8 cellular contexts compared by ENCODE assay signal in genomic region chr10:3467052-3467906, GRCh38.
A peak's percentile ranks its signal among the peaks of the same experiment; 100 is the strongest.
DNase-seq lines count a peak whose midpoint lies in the region; ATAC-seq and TF ChIP-seq lines count a peak whose summit lies in the region.

No MANE protein-coding gene starts in this region.

- peak overlapping the region; percentile 69 for H3K9ac ChIP-seq in Loucy (ENCODE audit: low read depth, low read length, poor library complexity, severe bottlenecking)

- H3K4me3 ChIP-seq in Loucy (ENCODE audit: low read length, poor library complexity, severe bottlenecking) = peak overlapping the region; percentile 31
- H3K4me3 ChIP-seq in thoracic aorta = peak overlapping the region; percentile 61

- POLR2A ChIA-PET in MCF 10A (lab: Yijun Ruan, JAX) = interaction anchor here (0.6 to 6.2 kb wide), 34 partner anchors 10 to 1233 kb away, joined by 3 to 94 read pairs (median 6); partner anchors contain the start of gene KLF6

- H3K9me3 Mint-ChIP-seq in MCF 10A (ENCODE audit: unreplicated experiment) (no peaks in the 10 kb centered on the region), progenitor cell of endocrine pancreas (ENCODE audit: low read depth) (no peaks in the 10 kb centered on the region)

- TF ChIP-seq CTCF in Loucy (conservative IDR thresholded peaks at IDR 0.05; ENCODE audit: low read length) (no peak), MCF 10A (IDR thresholded peaks at IDR 0.05; ENCODE audit: unreplicated experiment) (peak; percentile 55), thoracic aorta (IDR thresholded peaks at IDR 0.05) (no peak), progenitor cell of endocrine pancreas (IDR thresholded peaks at IDR 0.05; ENCODE audit: unreplicated experiment) (no peak)

- H3K27me3 ChIP-seq in Loucy (ENCODE audit: insufficient read depth, low read length, poor library complexity, severe bottlenecking) = no peaks in the 10 kb centered on the region
- H3K27me3 ChIP-seq in thoracic aorta (replicated peaks; ENCODE audit: insufficient read depth) = no peaks in the 10 kb centered on the region

- no TSS peak for BruUV-seq in MCF 10A (replicated peaks; lab: Mats Ljungman, UMichigan)

- peak overlapping the region; percentile 90 to 94 for H3K27ac ChIP-seq in thoracic aorta

- H3K4me3 Mint-ChIP-seq in MCF 10A (ENCODE audit: unreplicated experiment) = peak overlapping the region; percentile 79
- no peak overlapping the region for H3K4me3 Mint-ChIP-seq in progenitor cell of endocrine pancreas (ENCODE audit: low read depth)

- peak overlapping the region; percentile 100 for H3K27ac Mint-ChIP-seq in MCF 10A (ENCODE audit: low read depth, unreplicated experiment)
- no peak overlapping the region for H3K27ac Mint-ChIP-seq in progenitor cell of endocrine pancreas

- no peaks in the 10 kb centered on the region for H4K20me1 ChIP-seq in Loucy (ENCODE audit: insufficient read depth, low read length, poor library complexity, severe bottlenecking)

- H3F3A ChIP-seq in Loucy (ENCODE audit: low read depth) = no peaks in the 10 kb centered on the region; the same call in 1 of the 2 replicates

- no peaks in the 10 kb centered on the region for H3K9me3 ChIP-seq in Loucy (ENCODE audit: insufficient read depth, low read depth, low read length)
- no peaks in the 10 kb centered on the region for H3K9me3 ChIP-seq in thoracic aorta

- peaks cover 46% of the 10 kb centered on the region for H3K4me1 Mint-ChIP-seq in MCF 10A (ENCODE audit: insufficient read depth, unreplicated experiment)
- peaks cover 19% of the 10 kb centered on the region for H3K4me1 Mint-ChIP-seq in progenitor cell of endocrine pancreas (ENCODE audit: low read depth)

- ATAC-seq in left colon (peak; percentile 32), thoracic aorta (ENCODE audit: insufficient number of reproducible peaks, low FRiP score, low read depth) (peak; percentile 85)

- H3K27me3 Mint-ChIP-seq in MCF 10A (ENCODE audit: insufficient read depth, unreplicated experiment) (no peaks in the 10 kb centered on the region), progenitor cell of endocrine pancreas (no peaks in the 10 kb centered on the region)

- H3K4me2 ChIP-seq in Loucy (ENCODE audit: low read depth, low read length, poor library complexity, severe bottlenecking) = peak overlapping the region; percentile 29

- H2AFZ ChIP-seq in Loucy (ENCODE audit: low read length) = no peak overlapping the region

- no peaks in the 10 kb centered on the region for H3K9me2 ChIP-seq in Loucy (replicated peaks; ENCODE audit: low read depth, low read length)

- H3K36me3 ChIP-seq in Loucy (ENCODE audit: insufficient read depth, low read length) (no peaks in the 10 kb centered on the region), thoracic aorta (no peaks in the 10 kb centered on the region)

- no peaks in the 10 kb centered on the region for H3K36me3 Mint-ChIP-seq in MCF 10A (ENCODE audit: insufficient read depth, unreplicated experiment)
- H3K36me3 Mint-ChIP-seq in progenitor cell of endocrine pancreas (ENCODE audit: insufficient read depth) = no peaks in the 10 kb centered on the region

- intact Hi-C loops in MCF 10A (cut with micrococcal nuclease) (loop anchor here (1.0 to 10.0 kb wide), 7 partner anchors 60 to 1300 kb away; no protein-coding TSS in a partner anchor), left colon (cut with DNase I, micrococcal nuclease) (no loop called here)

- CTCF ChIA-PET in MCF 10A (lab: Yijun Ruan, JAX) = interaction anchor here (0.6 to 1.8 kb wide), 10 partner anchors 9 to 877 kb away, joined by 3 to 6 read pairs (median 3); no protein-coding TSS in a partner anchor

- peaks cover 50% of the 10 kb centered on the region for H3K4me1 ChIP-seq in Loucy (ENCODE audit: insufficient read depth, low read length, poor library complexity, severe bottlenecking)
- peaks cover 24 to 46% of the 10 kb centered on the region in 2 donors for H3K4me1 ChIP-seq in thoracic aorta (ENCODE audit: control insufficient read depth in 1 of 2, low read depth in 2 of 2)

- peak; percentile 83 for DNase-seq in AG20443 (ENCODE audit: low spot score)
- peak; percentile 97 for DNase-seq in MCF 10A (ENCODE audit: unreplicated experiment)
- peak; percentile 65 to 76 for DNase-seq in left colon
- DNase-seq in thoracic aorta (ENCODE audit: low spot score) = peak; percentile 48
- no peak for DNase-seq in NCI-H146 treated with DMSO at 0.1 percent for 48 hours (lab: John Stamatoyannopoulos, UW; ENCODE audit: unreplicated experiment)
- DNase-seq in activated CD8-positive, alpha-beta memory T cell treated with anti-CD3 and anti-CD28 coated beads, Interleukin-2, amount 50 U/mL, for 4 hours = no peak
- DNase-seq in progenitor cell of endocrine pancreas (ENCODE audit: low spot score, unreplicated experiment) = no peak

- no peaks in the 10 kb centered on the region for H3K79me2 ChIP-seq in Loucy (ENCODE audit: insufficient read depth, low read length)

Comparison
In these comparisons a context has a peak if more than half of its experiments do, and no peak if none do; other contexts are left out.
1. DNase-seq: peak in AG20443 (single experiment), MCF 10A (single experiment), left colon (2 of 2) and thoracic aorta (single experiment); none in NCI-H146 treated with DMSO at 0.1 percent for 48 hours (single experiment), activated CD8-positive, alpha-beta memory T cell treated with anti-CD3 and anti-CD28 coated beads, Interleukin-2, amount 50 U/mL, for 4 hours (single experiment) and progenitor cell of endocrine pancreas (single experiment).